In the genomic region with DNA sequence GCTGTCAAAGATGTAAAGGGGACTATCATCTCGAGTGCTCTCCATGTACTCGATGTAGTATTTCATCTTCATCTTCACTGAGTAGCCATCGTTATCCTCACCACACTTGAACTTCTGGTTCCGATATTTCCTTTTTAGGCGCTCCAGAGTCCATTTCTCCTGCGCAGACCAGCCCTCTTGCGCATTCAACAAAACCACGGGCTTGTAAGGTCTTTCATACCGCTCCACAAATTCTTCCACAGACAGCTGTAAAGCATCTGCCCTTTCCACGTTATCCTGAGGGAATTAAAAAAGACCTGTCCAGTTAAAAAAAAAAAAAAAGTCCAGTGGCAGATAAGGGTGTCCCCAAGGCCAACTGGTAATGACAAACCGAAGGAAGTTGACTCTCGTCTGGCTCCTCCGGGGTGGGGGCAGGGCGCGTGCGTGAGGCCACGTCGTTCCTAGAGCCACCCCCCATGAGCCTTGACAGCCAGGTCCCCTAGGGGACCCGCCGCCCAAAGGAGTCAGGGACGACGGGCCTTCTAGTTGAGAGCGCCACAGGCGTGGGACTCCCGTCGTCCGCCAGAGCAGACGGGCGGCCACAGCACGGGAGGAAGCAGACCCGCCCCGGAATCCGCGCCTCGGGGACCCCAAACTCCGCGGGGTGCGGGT, we compare ENCODE assay signal across 8 cellular contexts. TPM values are rescaled to one million over a fixed set of nuclear protein-coding genes. Genes with fewer than 3 reads are reported as not detected.
DNase-seq lines count a peak whose midpoint lies in the region; ATAC-seq and FAIRE-seq lines count a peak whose summit lies in the region.

No MANE protein-coding gene starts in this region.

- H3K27ac ChIP-seq in right cardiac atrium (ENCODE audit: low read length): peak overlapping the region; percentile 98

- ATAC-seq in GM19023 (IDR thresholded peaks at IDR 0.05; ENCODE audit: unreplicated experiment) (peak; percentile 22), HG03342 (IDR thresholded peaks at IDR 0.05; ENCODE audit: unreplicated experiment) (peak; percentile 26), right cardiac atrium (peak; percentile 51 to 68), sciatic nerve (peak; percentile 32)

- FAIRE-seq in HTR-8/SVneo (lab: Jason Lieb, UNC): no peak

- peaks cover 35% of the 10 kb centered on the region for H3K4me1 ChIP-seq in adipocyte (ENCODE audit: control insufficient read depth, insufficient read depth, low read length)
- peaks cover 2% of the 10 kb centered on the region for H3K4me1 ChIP-seq in right cardiac atrium (ENCODE audit: control insufficient read depth, insufficient read depth, low read length)

- 2% methylated on average over 38 of the region's 38 CpGs for WGBS in right cardiac atrium

- peaks cover 42% of the 10 kb centered on the region for H3K36me3 ChIP-seq in adipocyte (ENCODE audit: control insufficient read depth, insufficient read depth, low read length, severe bottlenecking)

- DNase-seq in AML-193 (lab: John Stamatoyannopoulos, UW) (peak; percentile 68 to 69), SW480 (ENCODE audit: low spot score) (peak; percentile 68), adipocyte (ENCODE audit: low read depth) (peak; percentile 71), right cardiac atrium (peak; percentile 85 to 91 (median 90)), sciatic nerve (ENCODE audit: low spot score) (peak; percentile 85), HTR-8/SVneo (ENCODE audit: insufficient read length, low spot score) (no peak)

- H3K9me3 ChIP-seq in adipocyte (ENCODE audit: control insufficient read depth, low read length) (no peaks in the 10 kb centered on the region), right cardiac atrium (ENCODE audit: control insufficient read depth, low read length) (no peaks in the 10 kb centered on the region)

- H3K27me3 ChIP-seq in adipocyte (replicated peaks; ENCODE audit: control insufficient read depth, insufficient read depth, low read length) (no peaks in the 10 kb centered on the region), right cardiac atrium (ENCODE audit: control insufficient read depth, insufficient read depth) (no peaks in the 10 kb centered on the region)

- H3K4me3 ChIP-seq in adipocyte (ENCODE audit: low read length) (peak overlapping the region; percentile 92), right cardiac atrium (ENCODE audit: low read length) (peak overlapping the region; percentile 81)

- peak overlapping the region; percentile 98 for H3K9ac ChIP-seq in adipocyte (ENCODE audit: low read length)

- intact Hi-C loops in right cardiac atrium (cut with DNase I) (no loop called here), sciatic nerve (cut with DNase I) (no loop called here)

RNA-seq across cellular contexts. Expression of gene JMJD6, which starts 0.7 kb away (rescaled TPM):
- total RNA-seq in right cardiac atrium (10 to 100 TPM; 44.7 to 58.8 (median 57.2) TPM), sciatic nerve (37.2 TPM)
- 36.7 TPM for polyA plus RNA-seq in right cardiac atrium

RNA-seq across cellular contexts. Expression of gene METTL23, which starts 0.9 kb away (rescaled TPM):
- total RNA-seq in right cardiac atrium (10 to 100 TPM; 24.1 to 28.5 (median 25.6) TPM), sciatic nerve (29.1 TPM)
- 32.5 TPM for polyA plus RNA-seq in right cardiac atrium

RNA-seq across cellular contexts. Expression of gene SRSF2, which starts 11.4 kb away (rescaled TPM):
- total RNA-seq in right cardiac atrium: 100 to 1,000 TPM in 1 of 4 donors, 10 to 100 TPM in 3; 79.0 to 113 (median 91.3) TPM
- polyA plus RNA-seq in right cardiac atrium: 82.5 TPM
- total RNA-seq in sciatic nerve: 154 TPM

RNA-seq across cellular contexts. Expression of gene MFSD11, which starts 12.2 kb away (rescaled TPM):
- total RNA-seq in right cardiac atrium (10 to 100 TPM; 23.6 to 40.2 (median 31.5) TPM), sciatic nerve (30.3 TPM)
- polyA plus RNA-seq in right cardiac atrium: 16.2 TPM

RNA-seq across cellular contexts. Expression of gene MXRA7, which starts 14.9 kb away (rescaled TPM):
- total RNA-seq in right cardiac atrium: 100 to 1,000 TPM; 461 to 558 (median 512) TPM
- 473 TPM for polyA plus RNA-seq in right cardiac atrium
- total RNA-seq in sciatic nerve: 185 TPM
